ENCODE assay signal across 8 cellular contexts in the genomic region with DNA sequence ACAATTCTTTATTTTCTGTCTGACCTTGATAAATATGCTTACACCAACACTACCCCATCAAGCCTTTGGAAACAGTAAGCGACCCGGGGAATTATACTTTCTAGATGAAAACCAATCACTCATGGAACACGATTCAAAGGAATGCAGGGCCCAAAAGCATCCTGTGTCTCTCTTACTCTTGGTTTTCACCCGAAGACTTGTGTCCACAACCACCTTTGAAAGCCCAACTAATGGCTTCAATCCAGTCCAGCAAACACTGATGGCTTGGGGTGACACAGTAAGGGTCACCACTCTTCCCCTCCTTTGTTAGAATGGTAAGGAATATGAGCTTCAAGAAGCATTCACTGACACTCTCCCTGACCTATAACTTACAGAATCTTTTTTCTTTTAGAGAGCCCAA. TPM values are rescaled to one million over a fixed set of nuclear protein-coding genes. Genes with fewer than 3 reads are reported as not detected.
DNase-seq lines count a peak whose midpoint lies in the region; ATAC-seq and TF ChIP-seq lines count a peak whose summit lies in the region.

No MANE protein-coding gene starts in this region.

- in situ Hi-C loops in astrocyte of the spinal cord (cut with HindIII; ENCODE audit: low sequenced_read_pairs) (no loop called here), G401 (cut with HindIII; ENCODE audit: low sequenced_read_pairs) (no loop called here)

- TF ChIP-seq RAD21 in HCT116 (IDR thresholded peaks at IDR 0.05; ENCODE audit: low read depth): no peak

- no peak for TF ChIP-seq POLR2A in HCT116 (IDR thresholded peaks at IDR 0.05; ENCODE audit: borderline replicate concordance, extremely low read depth, insufficient read depth, insufficient read length)

- no peak overlapping the region for H2AFZ ChIP-seq in HCT116 (ENCODE audit: low read depth, low read length, poor library complexity, severe bottlenecking)

- RAD21 ChIA-PET in HCT116 (lab: Charles Lee; ENCODE audit: low non-redundant PET in 1 of 2, low total read pairs in 2 of 2, uncharacterized antibody in 2 of 2, unreplicated experiment in 2 of 2): no interaction called here

- intact Hi-C loops in HCT116 (cut with micrococcal nuclease): loop anchor here (5.0 kb wide), 1 partner anchor 826 kb away; no protein-coding TSS in a partner anchor

- BruUV-seq in HCT116 (replicated peaks; lab: Mats Ljungman, UMichigan): no TSS peak

- DNase-seq in AG04450 (ENCODE audit: low read depth, low spot score) (no peak), HCT116 (ENCODE audit: low read depth, low spot score) (no peak), astrocyte of the spinal cord (ENCODE audit: low read depth, low spot score) (no peak), G401 (ENCODE audit: low spot score) (no peak), cerebellar nuclear complex (lab: John Stamatoyannopoulos, UW) (no peak), DMS114 treated with DMSO at 0.1 percent for 48 hours (lab: John Stamatoyannopoulos, UW; ENCODE audit: unreplicated experiment) (no peak)

- H4K20me1 ChIP-seq in HCT116 (ENCODE audit: insufficient read depth): no peaks in the 10 kb centered on the region

- H3K27ac ChIP-seq in AG04450 (ENCODE audit: low read depth, low read length) (no peak overlapping the region), HCT116 (ENCODE audit: low read depth, low read length) (no peak overlapping the region), mesodermal cell (ENCODE audit: low read depth, low read length, severe bottlenecking) (no peak overlapping the region)

- POLR2A ChIA-PET in AG04450 (lab: Yijun Ruan, JAX) (no interaction called here), HCT116 (lab: Charles Lee) (no interaction called here)

- H3K27me3 ChIP-seq in AG04450 (ENCODE audit: control insufficient read depth, insufficient read depth, low read length) (no peaks in the 10 kb centered on the region), HCT116 (ENCODE audit: insufficient read depth, low read length) (no peaks in the 10 kb centered on the region)

- H3K79me2 ChIP-seq in HCT116 (ENCODE audit: insufficient read depth, low read length): peaks cover 32% of the 10 kb centered on the region

- peaks cover 0 to 6% of the 10 kb centered on the region in 2 experiments; a peak in 2 of 4 replicates for H3K36me3 ChIP-seq in HCT116 (ENCODE audit: control insufficient read depth in 1 of 2, insufficient read depth in 2 of 2, low read length in 2 of 2)
- peaks cover 20% of the 10 kb centered on the region for H3K36me3 ChIP-seq in mesodermal cell (ENCODE audit: control insufficient read depth, insufficient read depth, low read length)

- peak overlapping the region; percentile 83 for H3K4me3 ChIP-seq in AG04450 (ENCODE audit: low read depth, low read length)
- peak overlapping the region; percentile 74 to 82; a peak in 3 of 4 replicates for H3K4me3 ChIP-seq in HCT116 (replicated peaks in 1 of 2; ENCODE audit: low read depth in 1 of 2, low read length in 2 of 2)
- H3K4me3 ChIP-seq in astrocyte of the spinal cord (ENCODE audit: low read depth, low read length): peak overlapping the region; percentile 19
- peak overlapping the region; percentile 81 for H3K4me3 ChIP-seq in mesodermal cell (ENCODE audit: extremely low read depth, insufficient read depth, low read length, poor library complexity, severe bottlenecking)

- TF ChIP-seq CTCF in AG04450 (IDR thresholded peaks at IDR 0.05; ENCODE audit: low read depth, low read length) (no peak), HCT116 (IDR thresholded peaks at IDR 0.05 in 2 of 3, conservative IDR thresholded peaks at IDR 0.05 in 1 of 3; ENCODE audit: borderline replicate concordance in 1 of 3, insufficient read depth in 1 of 3, low read depth in 2 of 3, low read length in 2 of 3) (no peak), astrocyte of the spinal cord (IDR thresholded peaks at IDR 0.05; ENCODE audit: low read depth, low read length) (no peak)

- H3K9me2 ChIP-seq in HCT116 (ENCODE audit: insufficient read depth): no peaks in the 10 kb centered on the region

- 58 to 79% methylated on average over 2 to 3 of the region's 4 CpGs for WGBS in mesodermal cell (ENCODE audit: insufficient coverage in 2 of 2), 2 experiments

- H3K4me2 ChIP-seq in HCT116 (ENCODE audit: low read length): peak overlapping the region; percentile 93

- CTCF ChIA-PET in AG04450 (lab: Charles Lee): interaction anchor here (0.8 to 5.2 kb wide), 9 partner anchors 9 to 559 kb away, joined by 3 to 34 read pairs (median 6); no protein-coding TSS in a partner anchor
- CTCF ChIA-PET in HCT116 (lab: Charles Lee): no interaction called here

- H3K9me3 ChIP-seq in AG04450 (ENCODE audit: control insufficient read depth, insufficient read depth, low read length): no peaks in the 10 kb centered on the region
- no peaks in the 10 kb centered on the region for H3K9me3 ChIP-seq in HCT116 (ENCODE audit: control insufficient read depth in 1 of 2, insufficient read depth in 1 of 2, low read depth in 1 of 2, low read length in 2 of 2)
- H3K9me3 ChIP-seq in mesodermal cell (ENCODE audit: control insufficient read depth, low read length): no peaks in the 10 kb centered on the region

- ATAC-seq in HCT116 (no peak), HG02610 (IDR thresholded peaks at IDR 0.05; ENCODE audit: unreplicated experiment) (no peak)

- H3K4me1 ChIP-seq in HCT116 (ENCODE audit: control insufficient read depth in 1 of 2, insufficient read depth in 2 of 2, low read length in 2 of 2): peaks cover 11 to 19% of the 10 kb centered on the region in 2 experiments; a peak in 3 of 4 replicates
- peaks cover 7% of the 10 kb centered on the region for H3K4me1 ChIP-seq in mesodermal cell (ENCODE audit: control insufficient read depth, insufficient read depth, low read length, poor library complexity, severe bottlenecking)

- peak overlapping the region; percentile 90; the same call in 1 of the 2 replicates for H3K9ac ChIP-seq in HCT116 (ENCODE audit: low read length)

TF ChIP-seq in HCT116, 20 proteins besides CTCF, POLR2A, EP300 and RAD21 (continues in another document):
- no peak for TF ChIP-seq YY1 (IDR thresholded peaks at IDR 0.05; ENCODE audit: extremely low read depth, insufficient replicate concordance, low read depth, low read length)
- TF ChIP-seq, protein P1, sequence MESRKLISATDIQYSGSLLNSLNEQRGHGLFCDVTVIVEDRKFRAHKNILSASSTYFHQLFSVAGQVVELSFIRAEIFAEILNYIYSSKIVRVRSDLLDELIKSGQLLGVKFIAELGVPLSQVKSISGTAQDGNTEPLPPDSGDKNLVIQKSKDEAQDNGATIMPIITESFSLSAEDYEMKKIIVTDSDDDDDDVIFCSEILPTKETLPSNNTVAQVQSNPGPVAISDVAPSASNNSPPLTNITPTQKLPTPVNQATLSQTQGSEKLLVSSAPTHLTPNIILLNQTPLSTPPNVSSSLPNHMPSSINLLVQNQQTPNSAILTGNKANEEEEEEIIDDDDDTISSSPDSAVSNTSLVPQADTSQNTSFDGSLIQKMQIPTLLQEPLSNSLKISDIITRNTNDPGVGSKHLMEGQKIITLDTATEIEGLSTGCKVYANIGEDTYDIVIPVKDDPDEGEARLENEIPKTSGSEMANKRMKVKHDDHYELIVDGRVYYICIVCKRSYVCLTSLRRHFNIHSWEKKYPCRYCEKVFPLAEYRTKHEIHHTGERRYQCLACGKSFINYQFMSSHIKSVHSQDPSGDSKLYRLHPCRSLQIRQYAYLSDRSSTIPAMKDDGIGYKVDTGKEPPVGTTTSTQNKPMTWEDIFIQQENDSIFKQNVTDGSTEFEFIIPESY (IDR thresholded peaks at IDR 0.05; ENCODE audit: extremely low read depth, insufficient replicate concordance, low read length): no peak
- no peak for TF ChIP-seq EZH2 (IDR thresholded peaks at IDR 0.05)
- TF ChIP-seq, protein P2, sequence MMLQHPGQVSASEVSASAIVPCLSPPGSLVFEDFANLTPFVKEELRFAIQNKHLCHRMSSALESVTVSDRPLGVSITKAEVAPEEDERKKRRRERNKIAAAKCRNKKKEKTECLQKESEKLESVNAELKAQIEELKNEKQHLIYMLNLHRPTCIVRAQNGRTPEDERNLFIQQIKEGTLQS (IDR thresholded peaks at IDR 0.05): no peak
- no peak for TF ChIP-seq ZFX (IDR thresholded peaks at IDR 0.05)
- TF ChIP-seq ELF1 (IDR thresholded peaks at IDR 0.05; ENCODE audit: borderline replicate concordance, low read depth): no peak
- TF ChIP-seq FOSL1 (IDR thresholded peaks at IDR 0.05; ENCODE audit: low read depth): no peak
- TF ChIP-seq POLR2AphosphoS5 (IDR thresholded peaks at IDR 0.05; ENCODE audit: low read depth, low read length): no peak
- TF ChIP-seq TCF7L2 (IDR thresholded peaks at IDR 0.05; ENCODE audit: borderline replicate concordance, extremely low read depth, insufficient read depth, insufficient read length): no peak
- TF ChIP-seq JUND (IDR thresholded peaks at IDR 0.05): no peak
- TF ChIP-seq, protein P3, sequence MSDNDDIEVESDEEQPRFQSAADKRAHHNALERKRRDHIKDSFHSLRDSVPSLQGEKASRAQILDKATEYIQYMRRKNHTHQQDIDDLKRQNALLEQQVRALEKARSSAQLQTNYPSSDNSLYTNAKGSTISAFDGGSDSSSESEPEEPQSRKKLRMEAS (IDR thresholded peaks at IDR 0.05): no peak
- no peak for TF ChIP-seq ZNF274 (IDR thresholded peaks at IDR 0.05; ENCODE audit: low read depth, low read length)
- TF ChIP-seq EZH2phosphoT487 (IDR thresholded peaks at IDR 0.05; ENCODE audit: borderline replicate concordance): no peak
- no peak for TF ChIP-seq SP1 (IDR thresholded peaks at IDR 0.05; ENCODE audit: low read depth)
- no peak for TF ChIP-seq EGR1 (IDR thresholded peaks at IDR 0.05; ENCODE audit: low read depth)
- no peak for TF ChIP-seq CBX3 (IDR thresholded peaks at IDR 0.05; ENCODE audit: low read depth)
- no peak for TF ChIP-seq SRF (IDR thresholded peaks at IDR 0.05; ENCODE audit: low read depth)
- TF ChIP-seq SIN3A (IDR thresholded peaks at IDR 0.05; ENCODE audit: low read depth): no peak

RNA-seq across cellular contexts. Expression of a gene that starts 1.6 kb away (rescaled TPM):
- polyA plus RNA-seq in AG04450 (2011; rRNA removed): 4.2 and 4.5 TPM in 2 replicates
- 4.1 and 7.2 TPM in 2 replicates for polyA minus RNA-seq in AG04450 (2011; rRNA and poly(A)+ RNA removed)
- total RNA-seq in HCT116 (2021; ENCODE audit: unreplicated experiment): 32.3 TPM
- polyA plus RNA-seq in HCT116 (2012): 6.8 and 8.8 TPM in 2 replicates
- polyA plus RNA-seq in mesodermal cell (2013, experiment 1 of 2): 17.4 TPM
- polyA plus RNA-seq in mesodermal cell (2013, experiment 2 of 2): 20.1 TPM
- total RNA-seq in G401 (2014; rRNA removed; shearing (Covaris generic)): 2.7 and 5.8 TPM in 2 replicates

Comparison
In these comparisons a context has a peak if more than half of its experiments do, and no peak if none do; other contexts are left out.
1. H3K4me3 ChIP-seq: peak in every context shown above with its lines; median percentile 83 in AG04450; 81 in mesodermal cell; 78 in HCT116; 19 in astrocyte of the spinal cord.